Comparison of ENCODE assay signal across 8 cellular contexts in the genomic region with DNA sequence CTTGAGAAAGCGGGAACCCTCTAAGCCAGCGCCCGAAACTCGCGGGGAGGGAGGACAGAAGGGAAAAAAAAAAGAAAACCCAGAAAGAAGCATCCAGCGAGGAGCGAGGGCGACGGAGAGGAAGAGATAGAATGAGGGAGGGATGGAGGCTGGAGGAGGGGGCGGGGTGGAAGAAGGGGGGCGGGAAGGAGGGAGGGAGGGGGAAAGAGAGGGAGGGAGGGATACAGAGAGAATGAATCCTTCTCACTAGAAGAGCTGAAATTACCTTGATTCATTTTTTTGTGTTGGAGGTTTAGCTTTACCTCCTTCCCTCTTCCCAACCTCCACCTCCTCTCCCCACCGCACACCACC. TPM values are rescaled to one million over a fixed set of nuclear protein-coding genes. Genes with fewer than 3 reads are reported as not detected.
DNase-seq lines count a peak whose midpoint lies in the region; ATAC-seq and TF ChIP-seq lines count a peak whose summit lies in the region.
"Had no signal": no experiment of that assay in that cellular context is flagged by ENCODE, and none has a peak within 500 bp of the region (broad histone marks: within the 10 kb centered on the region; RNA-seq: fewer than 3 reads in every experiment).

No MANE protein-coding gene starts in this region.

- DNase-seq in HFF-Myc (ENCODE audit: extremely low read depth, low read depth) (no peak), astrocyte of the spinal cord (ENCODE audit: low read depth, low spot score) (no peak), iPS-NIHi11 (ENCODE audit: low spot score) (peak; percentile 26)
- no peak for DNase-seq in CD4-positive, alpha-beta T cell
- DNase-seq: activated CD8-positive, alpha-beta T cell treated with anti-CD3 and anti-CD28 coated beads for 36 hours had no signal

- TF ChIP-seq CTCF in HFF-Myc (IDR thresholded peaks at IDR 0.05; ENCODE audit: low read depth, low read length, missing control alignments) (no peak), astrocyte of the spinal cord (IDR thresholded peaks at IDR 0.05; ENCODE audit: low read depth, low read length) (no peak)
- TF ChIP-seq CTCF in CD4-positive, alpha-beta T cell (IDR thresholded peaks at IDR 0.05) = no peak

- CTCF ChIA-PET in CD4-positive, alpha-beta T cell (lab: Charles Lee) = no interaction called here

- peak overlapping the region; percentile 19 for H3K27ac ChIP-seq in temporal lobe (ENCODE audit: low read depth, low read length)
- H3K27ac ChIP-seq in CD4-positive, alpha-beta T cell (ENCODE audit: low read depth, low read length) = no peak overlapping the region

- H3K27ac Mint-ChIP-seq in CD4-positive, alpha-beta T cell = no peak overlapping the region
- H3K27ac Mint-ChIP-seq: activated CD8-positive, alpha-beta T cell treated with anti-CD3 and anti-CD28 coated beads for 36 hours had no signal

- ATAC-seq in HG02759 (IDR thresholded peaks at IDR 0.05; ENCODE audit: unreplicated experiment) (no peak), GM19035 (IDR thresholded peaks at IDR 0.05; ENCODE audit: unreplicated experiment) (no peak)
- no peak for ATAC-seq in CD4-positive, alpha-beta T cell (ENCODE audit: poor library complexity)
- ATAC-seq: activated CD8-positive, alpha-beta T cell treated with anti-CD3 and anti-CD28 coated beads for 36 hours had no signal

- POLR2A ChIA-PET in CD4-positive, alpha-beta T cell (lab: Charles Lee) = no interaction called here

- peaks cover 12% of the 10 kb centered on the region for H3K9me3 Mint-ChIP-seq in CD4-positive, alpha-beta T cell

- H3K9me3 ChIP-seq in CD4-positive, alpha-beta T cell (ENCODE audit: control insufficient read depth, low read length) = peaks cover 13% of the 10 kb centered on the region

- H3K4me1 Mint-ChIP-seq in CD4-positive, alpha-beta T cell (ENCODE audit: low read depth) = peaks cover 5% of the 10 kb centered on the region

- intact Hi-C loops in CD4-positive, alpha-beta T cell (cut with DNase I, micrococcal nuclease) = no loop called here

- H3K4me3 Mint-ChIP-seq in CD4-positive, alpha-beta T cell = no peak overlapping the region
- H3K4me3 Mint-ChIP-seq: activated CD8-positive, alpha-beta T cell treated with anti-CD3 and anti-CD28 coated beads for 36 hours had no signal

- H3K27me3 Mint-ChIP-seq in CD4-positive, alpha-beta T cell = peaks cover 91% of the 10 kb centered on the region

- peaks cover 78% of the 10 kb centered on the region for H3K27me3 ChIP-seq in CD4-positive, alpha-beta T cell (ENCODE audit: control insufficient read depth, insufficient read depth, low read length)

- in situ Hi-C loops in astrocyte of the spinal cord (cut with HindIII; ENCODE audit: low sequenced_read_pairs) = loop anchor here (25.0 kb wide), 1 partner anchor 1618 kb away; no protein-coding TSS in a partner anchor

- H3K4me3 ChIP-seq in HFF-Myc (replicated peaks; ENCODE audit: low read depth, low read length) (peak overlapping the region; percentile 60), astrocyte of the spinal cord (ENCODE audit: low read depth, low read length) (peak overlapping the region; percentile 67)

- no peaks in the 10 kb centered on the region for H3K36me3 Mint-ChIP-seq in CD4-positive, alpha-beta T cell (ENCODE audit: low read depth)

RNA-seq across cellular contexts. Expression of a gene that starts 19.3 kb away (rescaled TPM):
- 5.2 TPM for total RNA-seq in temporal lobe
- total RNA-seq in CD4-positive, alpha-beta T cell = not detected
- total RNA-seq: activated CD8-positive, alpha-beta T cell treated with anti-CD3 and anti-CD28 coated beads for 36 hours had no signal
